ENCODE assay signal across 25 cellular contexts in genomic region chr12:69456239-69456638, GRCh38.
"Had no signal": no experiment of that assay in that cellular context is flagged by ENCODE, and none has a peak within 500 bp of the region (broad histone marks: within the 10 kb centered on the region; RNA-seq: fewer than 3 reads in every experiment).

No MANE protein-coding gene starts in this region.

- ATAC-seq: stimulated activated effector memory CD8-positive, alpha-beta T cell treated with anti-CD3 and anti-CD28 coated beads, Interleukin-12 subunit alpha, Interleukin-12 subunit beta, amount 100 ng/mL, for 72 hours; stimulated activated memory B cell treated with anti-CD40 and anti-IgM and Interleukin-4, amounts not matched to agents 10 μg/mL and 1 μg/mL and 100 μg/mL, for 72 hours; stimulated activated naive B cell treated with anti-CD40 and anti-IgM and Interleukin-4, amounts not matched to agents 10 μg/mL and 1 μg/mL and 100 μg/mL, for 72 hours; stimulated activated naive CD8-positive, alpha-beta T cell treated with anti-CD3 and anti-CD28 coated beads, Interleukin-15, amount 100 ng/mL, for 72 hours; stimulated activated naive CD8-positive, alpha-beta T cell treated with anti-CD3 and anti-CD28 coated beads, Interleukin-15, Interleukin-2, amounts not matched to agents 100 U/mL and 50 U/mL, for 24 hours; upper lobe of right lung had no signal

- H3K4me1 ChIP-seq: stomach, suprapubic skin, testis, thyroid gland, tibial artery, tibial nerve, transverse colon, upper lobe of left lung, upper lobe of right lung, uterus, vagina had no signal

- H3K4me3 ChIP-seq: stomach, suprapubic skin, testis, thoracic aorta, thyroid gland, tibial artery, tibial nerve, transverse colon, upper lobe of left lung, upper lobe of right lung, uterus, vagina had no signal

- H3K27me3 ChIP-seq: stomach, suprapubic skin, testis, thyroid gland, tibial artery, tibial nerve, transverse colon, upper lobe of left lung, upper lobe of right lung, uterus, vagina had no signal

- DNase-seq: stimulated activated CD4-positive, alpha-beta T cell treated with anti-CD3 and anti-CD28 coated beads, Interleukin-2, amount 100 ng/mL, for 48 hours; stimulated activated CD4-positive, alpha-beta T cell treated with anti-CD3 and anti-CD28 coated beads, Interleukin-4, amount 100 ng/mL, for 1 hour; stimulated activated CD4-positive, alpha-beta T cell treated with anti-CD3 and anti-CD28 coated beads, Interleukin-4, amount 100 ng/mL, for 24 hours; stimulated activated CD4-positive, alpha-beta T cell treated with anti-CD3 and anti-CD28 coated beads, Interleukin-4, amount 100 ng/mL, for 4 hours; stimulated activated CD8-positive, alpha-beta memory T cell treated with anti-CD3 and anti-CD28 coated beads, Interleukin-4, amount 100 ng/mL, for 48 hours; stimulated activated naive B cell treated with anti-CD40 and anti-IgM and Interleukin-4, amounts not matched to agents 10 μg/mL and 1 μg/mL and 100 μg/mL, for 72 hours; stimulated activated naive CD4-positive, alpha-beta T cell; stimulated activated naive CD4-positive, alpha-beta T cell treated with Interleukin-2 at 50 U/mL for 16 hours; stimulated activated naive CD8-positive, alpha-beta T cell treated with anti-CD3 and anti-CD28 coated beads, Interleukin-15, amount 100 ng/mL, for 72 hours; stimulated activated naive CD8-positive, alpha-beta T cell treated with anti-CD3 and anti-CD28 coated beads, Interleukin-15, Interleukin-2, amounts not matched to agents 100 U/mL and 50 U/mL, for 24 hours; stomach; substantia nigra; testis; thyroid gland; tibial artery; transverse colon; upper lobe of left lung; upper lobe of right lung; uterus had no signal

- H3K9me3 ChIP-seq: stomach, suprapubic skin, testis, thoracic aorta, thyroid gland, tibial artery, tibial nerve, transverse colon, upper lobe of left lung, upper lobe of right lung, uterus, vagina had no signal

- H3K27ac ChIP-seq: stomach, suprapubic skin, testis, thoracic aorta, thyroid gland, tibial artery, tibial nerve, transverse colon, upper lobe of left lung, upper lobe of right lung, uterus, vagina had no signal

- H3K36me3 ChIP-seq: stomach, suprapubic skin, thoracic aorta, thyroid gland, tibial artery, tibial nerve, transverse colon, upper lobe of left lung, upper lobe of right lung, uterus, vagina had no signal
